10 cellular contexts compared by ENCODE assay signal in the genomic region with DNA sequence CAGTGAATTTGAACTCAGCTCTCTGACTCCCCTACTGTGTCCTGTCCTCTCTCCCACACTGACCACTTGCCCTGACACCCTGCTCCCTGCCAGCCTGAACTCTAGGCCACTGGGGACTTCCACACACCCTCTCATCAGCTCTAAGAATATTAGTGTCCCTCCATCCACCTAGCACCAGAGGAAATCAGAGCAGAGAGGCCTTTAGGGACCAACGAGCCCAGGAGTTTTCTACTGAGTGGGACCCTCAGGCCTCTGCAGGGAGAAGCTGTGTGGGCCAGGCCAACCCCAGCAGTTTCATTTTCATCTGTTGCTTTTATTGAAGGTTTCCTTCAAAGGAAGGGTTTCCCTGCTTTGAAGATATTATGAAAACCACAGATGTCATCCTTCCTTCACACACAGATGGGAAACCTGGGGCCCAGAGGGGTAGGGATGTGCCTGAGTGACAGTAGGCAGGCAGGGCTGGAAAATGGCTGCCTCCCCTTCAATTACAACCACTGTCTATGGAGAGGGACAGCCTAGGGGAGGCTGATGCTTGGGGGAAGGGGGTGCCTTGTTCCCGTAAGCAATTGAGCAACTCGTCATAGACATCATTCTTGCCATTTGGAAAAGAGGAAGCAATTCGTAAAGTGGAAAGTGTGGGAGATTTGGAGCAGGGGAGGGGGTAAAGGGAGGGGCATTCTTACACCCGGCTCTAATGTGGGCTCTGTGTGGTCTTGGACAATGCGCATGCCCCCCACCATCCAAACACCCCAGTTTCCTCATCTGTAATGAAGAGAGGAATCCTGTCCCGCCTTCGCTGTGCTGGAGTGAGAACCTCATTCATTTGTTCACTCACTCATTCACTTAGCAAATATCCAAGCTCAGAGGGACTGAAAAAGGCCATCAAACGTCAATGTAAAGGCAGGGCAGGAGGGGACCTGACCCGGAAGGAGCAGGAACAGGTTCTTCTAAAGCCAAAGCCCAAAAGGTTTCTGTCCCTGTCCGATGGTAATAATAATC. TPM values are rescaled to one million over a fixed set of nuclear protein-coding genes. Genes with fewer than 3 reads are reported as not detected.
DNase-seq lines count a peak whose midpoint lies in the region; ATAC-seq and TF ChIP-seq lines count a peak whose summit lies in the region.
"Had no signal": no experiment of that assay in that cellular context is flagged by ENCODE, and none has a peak within 500 bp of the region (broad histone marks: within the 10 kb centered on the region; RNA-seq: fewer than 3 reads in every experiment).

No MANE protein-coding gene starts in this region.

- peak overlapping the region; percentile 76 for H3K27ac Mint-ChIP-seq in activated CD8-positive, alpha-beta memory T cell treated with anti-CD3 and anti-CD28 coated beads, Interleukin-2, amount 10 ng/mL, durations not matched to agents 7 days and 5 days

- no peak overlapping the region for H2BK5ac ChIP-seq in mesenchymal stem cell (ENCODE audit: low read depth, low read length, poor library complexity, severe bottlenecking)

- H2AFZ ChIP-seq in mesenchymal stem cell (ENCODE audit: low read depth, low read length): no peak overlapping the region

- H3K9me3 ChIP-seq in mesenchymal stem cell (ENCODE audit: control insufficient read depth, low read length): no peaks in the 10 kb centered on the region
- no peaks in the 10 kb centered on the region for H3K9me3 ChIP-seq in thyroid gland

- no peak for TF ChIP-seq POLR2A in thyroid gland (IDR thresholded peaks at IDR 0.05)

- H3K27me3 ChIP-seq in mesenchymal stem cell (ENCODE audit: control insufficient read depth in 1 of 2, insufficient read depth in 1 of 2, low read length in 2 of 2) (peaks cover 0 to 5% of the 10 kb centered on the region in 2 experiments), thyroid gland (no peaks in the 10 kb centered on the region)

- H3K4me1 Mint-ChIP-seq in activated CD8-positive, alpha-beta memory T cell treated with anti-CD3 and anti-CD28 coated beads, Interleukin-2, amount 10 ng/mL, durations not matched to agents 7 days and 5 days: peaks cover 85% of the 10 kb centered on the region

- peaks cover 6% of the 10 kb centered on the region for H3K27me3 Mint-ChIP-seq in activated CD8-positive, alpha-beta memory T cell treated with anti-CD3 and anti-CD28 coated beads, Interleukin-2, amount 10 ng/mL, durations not matched to agents 7 days and 5 days

- no peak for DNase-seq in activated CD8-positive, alpha-beta memory T cell treated with anti-CD3 and anti-CD28 coated beads, Interleukin-2, amount 10 ng/mL, durations not matched to agents 7 days and 5 days
- DNase-seq in activated CD8-positive, alpha-beta memory T cell treated with anti-CD3 and anti-CD28 coated beads, Interleukin-2, amount 50 U/mL, for 4 hours: no peak
- no peak for DNase-seq in mesenchymal stem cell
- no peak for DNase-seq in thyroid gland
- DNase-seq in NCI-H2107 treated with DMSO at 0.1 percent for 48 hours (lab: John Stamatoyannopoulos, UW; ENCODE audit: unreplicated experiment): no peak
- DNase-seq in effector CD8-positive, alpha-beta T cell (lab: John Stamatoyannopoulos, UW): no peak

- no peak overlapping the region for H3K14ac ChIP-seq in mesenchymal stem cell (ENCODE audit: low read length in 2 of 2)

- H4K91ac ChIP-seq in mesenchymal stem cell (ENCODE audit: low read length): no peak overlapping the region

- CTCF ChIA-PET in activated CD8-positive, alpha-beta memory T cell treated with anti-CD3 and anti-CD28 coated beads, Interleukin-2, amount 10 ng/mL, durations not matched to agents 7 days and 5 days (lab: Charles Lee): interaction anchor here (1.2 to 5.4 kb wide), 4 partner anchors 9 to 37 kb away, joined by 4 to 49 read pairs (median 14); no protein-coding TSS in a partner anchor

- H2AK5ac ChIP-seq in mesenchymal stem cell (ENCODE audit: low read length, severe bottlenecking): no peak overlapping the region

- no peak overlapping the region for H3K18ac ChIP-seq in mesenchymal stem cell (ENCODE audit: low read depth in 1 of 2, low read length in 2 of 2)

- intact Hi-C loops in thyroid gland (cut with DNase I): no loop called here

- peak overlapping the region; percentile 19 for H3K4me3 Mint-ChIP-seq in activated CD8-positive, alpha-beta memory T cell treated with anti-CD3 and anti-CD28 coated beads, Interleukin-2, amount 10 ng/mL, durations not matched to agents 7 days and 5 days

- peaks cover 34% of the 10 kb centered on the region for H3K4me1 ChIP-seq in mesenchymal stem cell (ENCODE audit: control insufficient read depth, insufficient read depth, low read depth, low read length)
- peaks cover 18 to 52% of the 10 kb centered on the region in 2 donors for H3K4me1 ChIP-seq in thyroid gland

- peaks cover 24% of the 10 kb centered on the region for H3K36me3 Mint-ChIP-seq in activated CD8-positive, alpha-beta memory T cell treated with anti-CD3 and anti-CD28 coated beads, Interleukin-2, amount 10 ng/mL, durations not matched to agents 7 days and 5 days

- H2BK120ac ChIP-seq in mesenchymal stem cell (ENCODE audit: low read depth, low read length): no peak overlapping the region

- ATAC-seq in activated CD8-positive, alpha-beta memory T cell treated with anti-CD3 and anti-CD28 coated beads, Interleukin-2, amount 10 ng/mL, durations not matched to agents 7 days and 5 days: no peak
- ATAC-seq in HG03354 (IDR thresholded peaks at IDR 0.05; ENCODE audit: poor library complexity, severe bottlenecking, unreplicated experiment): no peak

- H3K27ac ChIP-seq in VCaP (peak overlapping the region; percentile 17; the same call in 1 of the 2 replicates), mesenchymal stem cell (ENCODE audit: low read length, poor library complexity, severe bottlenecking) (no peak overlapping the region), thyroid gland (peak overlapping the region in 2 of 3 donors; percentile 56 to 82)

- no peak overlapping the region for H2BK12ac ChIP-seq in mesenchymal stem cell (ENCODE audit: low read length in 2 of 2)

- peaks cover 2% of the 10 kb centered on the region for H3K9me3 Mint-ChIP-seq in activated CD8-positive, alpha-beta memory T cell treated with anti-CD3 and anti-CD28 coated beads, Interleukin-2, amount 10 ng/mL, durations not matched to agents 7 days and 5 days (ENCODE audit: low read depth)

- H3K9ac ChIP-seq in mesenchymal stem cell (ENCODE audit: low read length): peak overlapping the region; percentile 37

- H3K4me3 ChIP-seq in mesenchymal stem cell (ENCODE audit: insufficient read depth in 1 of 2, low read depth in 1 of 2, low read length in 2 of 2) (no peak overlapping the region), thyroid gland (replicated peaks in 1 of 3) (no peak overlapping the region)

- H3K79me1 ChIP-seq in mesenchymal stem cell (replicated peaks; ENCODE audit: low read length, poor library complexity, severe bottlenecking): peaks cover 43% of the 10 kb centered on the region

- no peak overlapping the region for H3K4ac ChIP-seq in mesenchymal stem cell (ENCODE audit: low read depth in 1 of 2, low read length in 2 of 2)

- TF ChIP-seq CTCF in VCaP (conservative IDR thresholded peaks at IDR 0.05) (no peak), thyroid gland (IDR thresholded peaks at IDR 0.05) (no peak)

- H4K8ac ChIP-seq in mesenchymal stem cell (ENCODE audit: low read length): no peak overlapping the region

- no peak overlapping the region for H2BK15ac ChIP-seq in mesenchymal stem cell (ENCODE audit: low read depth, poor library complexity, severe bottlenecking)

- no peak overlapping the region for H3K23ac ChIP-seq in mesenchymal stem cell (ENCODE audit: low read length in 2 of 2)

- peaks cover 6 to 27% of the 10 kb centered on the region in 2 experiments for H3K36me3 ChIP-seq in mesenchymal stem cell (ENCODE audit: control insufficient read depth in 1 of 2, insufficient read depth in 2 of 2, low read depth in 1 of 2, low read length in 2 of 2)
- no peaks in the 10 kb centered on the region for H3K36me3 ChIP-seq in thyroid gland

- H3K4me2 ChIP-seq in mesenchymal stem cell (ENCODE audit: low read length, poor library complexity, severe bottlenecking): no peak overlapping the region

- WGBS in mesenchymal stem cell: 91% methylated on average over 9 of the region's 11 CpGs
- WGBS in thyroid gland, 2 donors: 82 to 86% methylated on average over 11 of the region's 11 CpGs

RNA-seq across cellular contexts. Expression of a gene that starts 3.9 kb away (rescaled TPM):
- total RNA-seq in activated CD8-positive, alpha-beta memory T cell treated with anti-CD3 and anti-CD28 coated beads, Interleukin-2, amount 10 ng/mL, durations not matched to agents 7 days and 5 days: 10 to 100 TPM; 28.4 to 49.8 TPM
- 36.0 TPM for polyA plus RNA-seq in mesenchymal stem cell (2013, experiment 1 of 2)
- polyA plus RNA-seq in mesenchymal stem cell (2013, experiment 2 of 2): 35.7 TPM
- 10 to 100 TPM; 15.6 to 25.1 (median 20.4) TPM for total RNA-seq in thyroid gland

RNA-seq across cellular contexts. Expression of a gene that starts 28.8 kb away (rescaled TPM):
- total RNA-seq in activated CD8-positive, alpha-beta memory T cell treated with anti-CD3 and anti-CD28 coated beads, Interleukin-2, amount 10 ng/mL, durations not matched to agents 7 days and 5 days: under 1 TPM in 1 of 2 experiments, not detected in 1; 0.15 TPM
- polyA plus RNA-seq in mesenchymal stem cell (2013, experiment 1 of 2): 0.01 TPM
- 0.04 TPM for polyA plus RNA-seq in mesenchymal stem cell (2013, experiment 2 of 2)
- total RNA-seq in thyroid gland: under 1 TPM in 1 of 4 donors, not detected in 3; 0.40 TPM
- total RNA-seq: A673, kidney epithelial cell had no signal

RNA-seq across cellular contexts. Expression of a gene that starts 50.3 kb away (rescaled TPM):
- total RNA-seq in activated CD8-positive, alpha-beta memory T cell treated with anti-CD3 and anti-CD28 coated beads, Interleukin-2, amount 10 ng/mL, durations not matched to agents 7 days and 5 days: 100 to 1,000 TPM; 156 to 177 TPM
- 420 TPM for polyA plus RNA-seq in mesenchymal stem cell (2013, experiment 1 of 2)
- polyA plus RNA-seq in mesenchymal stem cell (2013, experiment 2 of 2): 415 TPM
- 100 to 1,000 TPM; 215 to 373 (median 259) TPM for total RNA-seq in thyroid gland
